In the genomic region with DNA sequence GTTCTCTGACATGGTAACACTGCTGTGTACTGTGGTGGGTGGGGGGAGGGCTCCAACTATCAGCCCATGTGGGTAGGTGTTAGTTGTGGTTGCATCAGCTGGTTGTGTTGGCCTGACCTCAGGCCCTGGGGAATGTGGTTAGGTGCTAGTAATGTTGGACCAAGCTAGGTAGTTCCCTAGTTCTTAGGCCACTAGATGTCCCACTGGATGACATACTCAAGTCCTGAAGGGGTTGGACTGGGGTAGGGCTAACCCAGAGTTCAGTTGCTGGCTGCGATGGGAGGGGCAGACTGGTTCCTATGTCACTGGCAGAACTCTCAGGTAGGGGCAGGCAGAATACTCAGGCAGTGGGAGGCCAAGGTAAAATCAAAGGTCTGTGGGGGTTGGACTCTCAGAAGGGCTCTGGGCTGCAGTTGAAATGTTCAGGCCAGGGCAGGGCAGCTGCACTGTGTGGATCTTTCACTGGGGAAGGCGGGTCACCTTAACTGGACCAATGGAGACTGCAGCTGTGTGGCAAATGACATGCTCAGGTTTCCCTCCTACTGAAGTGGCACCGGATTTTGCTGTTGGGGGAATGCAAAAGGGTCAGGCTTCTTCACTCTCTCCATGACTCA, we compare ENCODE assay signal across 16 cellular contexts.
"Had no signal": no experiment of that assay in that cellular context is flagged by ENCODE, and none has a peak within 500 bp of the region (broad histone marks: within the 10 kb centered on the region; RNA-seq: fewer than 3 reads in every experiment).

No MANE protein-coding gene starts in this region.

- DNase-seq: cortex of kidney; dorsolateral prefrontal cortex; effector memory CD8-positive, alpha-beta T cell; esophagus squamous epithelium; foreskin fibroblast; kidney; naive thymus-derived CD8-positive, alpha-beta T cell; nucleus accumbens; ovary; small intestine; stimulated activated CD4-positive, alpha-beta T cell treated with anti-CD3 and anti-CD28 coated beads, Interleukin-12 subunit alpha, Interleukin-12 subunit beta, amount 100 ng/mL, for 4 hours; stimulated activated naive CD4-positive, alpha-beta T cell treated with Interleukin-2 at 50 U/mL for 16 hours had no signal

- H3K36me3 ChIP-seq: esophagus squamous epithelium, ovary, tibial nerve had no signal

- H3K27ac Mint-ChIP-seq: effector memory CD8-positive, alpha-beta T cell; naive thymus-derived CD8-positive, alpha-beta T cell had no signal

- H3K9me3 ChIP-seq: ovary had no signal

- FAIRE-seq: kidney, small intestine had no signal

- ATAC-seq: effector memory CD8-positive, alpha-beta T cell; naive thymus-derived CD8-positive, alpha-beta T cell; right cardiac atrium had no signal

- H3K27me3 ChIP-seq: dorsolateral prefrontal cortex, esophagus squamous epithelium, ovary, tibial nerve had no signal

- H3K27ac ChIP-seq: dorsolateral prefrontal cortex, esophagus squamous epithelium, ovary, tibial nerve had no signal

- H3K4me1 Mint-ChIP-seq: central memory CD8-positive, alpha-beta T cell; naive thymus-derived CD8-positive, alpha-beta T cell; neural crest cell had no signal

- H3K4me1 ChIP-seq: esophagus squamous epithelium, tibial nerve had no signal

- H3K4me3 Mint-ChIP-seq: central memory CD8-positive, alpha-beta T cell; effector memory CD8-positive, alpha-beta T cell; naive thymus-derived CD8-positive, alpha-beta T cell; neural crest cell had no signal

- H3K27me3 Mint-ChIP-seq: central memory CD8-positive, alpha-beta T cell; effector memory CD8-positive, alpha-beta T cell; naive thymus-derived CD8-positive, alpha-beta T cell had no signal

- H3K4me3 ChIP-seq: dorsolateral prefrontal cortex, esophagus squamous epithelium, ovary, tibial nerve had no signal
